ENCODE assay signal across 33 cellular contexts in genomic region chr1:162681127-162681435, GRCh38. TPM values are rescaled to one million over a fixed set of nuclear protein-coding genes. Genes with fewer than 3 reads are reported as not detected.
DNase-seq lines count a peak whose midpoint lies in the region; ATAC-seq, FAIRE-seq and TF ChIP-seq lines count a peak whose summit lies in the region.
"Had no signal": no experiment of that assay in that cellular context is flagged by ENCODE, and none has a peak within 500 bp of the region (broad histone marks: within the 10 kb centered on the region; RNA-seq: fewer than 3 reads in every experiment).

No MANE protein-coding gene starts in this region.

- TF ChIP-seq RAD21 in HepG2 (CRISPR knock-in tag; IDR thresholded peaks at IDR 0.05): no peak

- DNase-seq in left ventricle myocardium inferior (no peak), left cardiac atrium (no peak), HepG2 (ENCODE audit: low spot score) (peak; percentile 15), trophoblast cell (no peak), retina (no peak), endodermal cell (no peak)
- DNase-seq in activated CD4-positive, CD25-positive, alpha-beta regulatory T cell treated with anti-CD3 and anti-CD28 coated beads, Interleukin-2, amount 50 U/mL, for 72 hours: no peak
- no peak for DNase-seq in activated effector memory CD4-positive, alpha-beta T cell treated with Interleukin-2 at 50 U/mL for 16 hours
- DNase-seq: activated B cell treated with CpG ODN at 0.5 μM for 24 hours; activated CD8-positive, alpha-beta T cell treated with anti-CD3 and anti-CD28 coated beads, Interleukin-2, amount 10 ng/mL, durations not matched to agents 7 days and 5 days; activated naive CD4-positive, alpha-beta T cell; activated T-cell treated with anti-CD3 and anti-CD28 coated beads, Interleukin-2, amount 50 U/mL, for 24 hours; amygdala; C1 segment of cervical spinal cord; Calu3; caudate nucleus; dorsolateral prefrontal cortex; hypothalamus; Kasumi-1; naive thymus-derived CD8-positive, alpha-beta T cell; NCI-H1092; NCI-H2029; NCI-H345; NCI-H82; posterior cingulate gyrus; small intestine; stimulated activated CD4-positive, alpha-beta T cell treated with anti-CD3 and anti-CD28 coated beads, Interleukin-2, amount 100 ng/mL, for 24 hours; T1000; thyroid gland had no signal

- H3K27me3 Mint-ChIP-seq in endodermal cell (ENCODE audit: insufficient read depth): no peaks in the 10 kb centered on the region
- H3K27me3 Mint-ChIP-seq: activated B cell treated with CpG ODN at 0.5 μM for 24 hours; activated T-cell treated with anti-CD3 and anti-CD28 coated beads, Interleukin-2, amount 50 U/mL, for 24 hours; stimulated activated memory B cell treated with anti-CD40 and anti-IgM and Interleukin-4, amounts not matched to agents 10 μg/mL and 1 μg/mL and 100 μg/mL, for 72 hours had no signal

- BruUV-seq in HepG2 (replicated peaks; lab: Mats Ljungman, UMichigan): no TSS peak

- H3K4me1 ChIP-seq in left ventricle myocardium inferior (peaks cover 50% of the 10 kb centered on the region), HepG2 (ENCODE audit: insufficient read depth, low read length) (peaks cover 41% of the 10 kb centered on the region), trophoblast cell (ENCODE audit: control insufficient read depth in 1 of 2, insufficient read depth in 2 of 2, low read length in 2 of 2) (peaks cover 0 to 3% of the 10 kb centered on the region in 2 experiments), endodermal cell (ENCODE audit: control insufficient read depth, insufficient read depth, low read length) (no peaks in the 10 kb centered on the region)

- H3K9ac ChIP-seq in HepG2 (ENCODE audit: insufficient read depth, low read depth, low read length) (no peak overlapping the region), trophoblast cell (ENCODE audit: low read length) (no peak overlapping the region), endodermal cell (ENCODE audit: extremely low read depth, low read length, poor library complexity, severe bottlenecking) (no peak overlapping the region)

- no peak overlapping the region for H3K18ac ChIP-seq in trophoblast cell (ENCODE audit: low read length)

- H3K9me3 ChIP-seq in left ventricle myocardium inferior (replicated peaks) (peaks cover 9% of the 10 kb centered on the region), HepG2 (ENCODE audit: low read length) (no peaks in the 10 kb centered on the region), trophoblast cell (ENCODE audit: insufficient read depth, low read depth, low read length) (no peaks in the 10 kb centered on the region), endodermal cell (ENCODE audit: control insufficient read depth, low read length) (no peaks in the 10 kb centered on the region)
- H3K9me3 ChIP-seq: A549, thyroid gland had no signal

- H3K4ac ChIP-seq in trophoblast cell (ENCODE audit: low read depth, low read length): no peak overlapping the region

- H3K4me3 ChIP-seq in left ventricle myocardium inferior (no peak overlapping the region), HepG2 (replicated peaks in 1 of 3; ENCODE audit: insufficient read depth in 1 of 3, low read depth in 2 of 3, low read length in 3 of 3) (no peak overlapping the region), trophoblast cell (ENCODE audit: low read depth, low read length) (no peak overlapping the region), endodermal cell (ENCODE audit: low read length) (no peak overlapping the region)
- H3K4me3 ChIP-seq: A549, dorsolateral prefrontal cortex, thyroid gland had no signal

- H3K4me2 ChIP-seq in HepG2 (ENCODE audit: low read depth, low read length) (peak overlapping the region; percentile 56), trophoblast cell (ENCODE audit: low read length) (no peak overlapping the region)
- H3K4me2 ChIP-seq: A549 had no signal

- no peaks in the 10 kb centered on the region for H3K4me1 Mint-ChIP-seq in endodermal cell
- H3K4me1 Mint-ChIP-seq: activated B cell treated with CpG ODN at 0.5 μM for 24 hours; naive thymus-derived CD8-positive, alpha-beta T cell; stimulated activated memory B cell treated with anti-CD40 and anti-IgM and Interleukin-4, amounts not matched to agents 10 μg/mL and 1 μg/mL and 100 μg/mL, for 72 hours had no signal

- intact Hi-C loops in left ventricle myocardium inferior (cut with micrococcal nuclease): no loop called here
- intact Hi-C loops in left cardiac atrium (cut with DNase I): no loop called here
- intact Hi-C loops in HepG2 (cut with micrococcal nuclease; ENCODE audit: unreplicated experiment): no loop called here

- POLR2A ChIA-PET in HepG2 (lab: Yijun Ruan, JAX): interaction anchor here (1.0 kb wide), 1 partner anchor 16 kb away, joined by 4 read pairs; no protein-coding TSS in a partner anchor

- no peak overlapping the region for H3K23ac ChIP-seq in trophoblast cell (ENCODE audit: low read length)

- H3K79me2 ChIP-seq in HepG2 (ENCODE audit: insufficient read depth, low read length) (no peaks in the 10 kb centered on the region), trophoblast cell (ENCODE audit: control insufficient read depth, insufficient read depth, low read length, poor library complexity) (no peaks in the 10 kb centered on the region)

- H3K27ac ChIP-seq in left ventricle myocardium inferior (replicated peaks) (peak overlapping the region; percentile 70), HepG2 (ENCODE audit: extremely low read length, insufficient read depth, low read length) (peak overlapping the region; percentile 55), trophoblast cell (ENCODE audit: low read depth, low read length) (no peak overlapping the region), endodermal cell (ENCODE audit: low read depth, low read length) (no peak overlapping the region)
- H3K27ac ChIP-seq: A549 had no signal

- H4K20me1 ChIP-seq in HepG2 (ENCODE audit: insufficient read depth, low read length): no peaks in the 10 kb centered on the region

- in situ Hi-C loops in HepG2 (cut with HindIII; ENCODE audit: extremely low pct_ligation_motif_present, low pct_unique_long_range_greater_than_20kb): no loop called here

- TF ChIP-seq POLR2A in HepG2 (IDR thresholded peaks at IDR 0.05; ENCODE audit: insufficient read depth in 1 of 2, low read depth in 2 of 2, low read length in 2 of 2): no peak

- H3K9me3 Mint-ChIP-seq in endodermal cell: no peaks in the 10 kb centered on the region

- ATAC-seq in left cardiac atrium (no peak), HepG2 (peak; percentile 63)
- ATAC-seq: A549; activated CD8-positive, alpha-beta T cell treated with anti-CD3 and anti-CD28 coated beads, Interleukin-2, amount 10 ng/mL, durations not matched to agents 7 days and 5 days; naive thymus-derived CD8-positive, alpha-beta T cell; stimulated activated memory B cell treated with anti-CD40 and anti-IgM and Interleukin-4, amounts not matched to agents 10 μg/mL and 1 μg/mL and 100 μg/mL, for 72 hours had no signal

- no peak overlapping the region for H2BK12ac ChIP-seq in trophoblast cell (ENCODE audit: low read length)

- H2BK120ac ChIP-seq in trophoblast cell (ENCODE audit: insufficient read depth, low read length, poor library complexity): no peak overlapping the region

- H3K79me1 ChIP-seq in trophoblast cell (ENCODE audit: low read length): peaks cover 3% of the 10 kb centered on the region

- H3K27me3 ChIP-seq in left ventricle myocardium inferior (ENCODE audit: low read depth) (no peaks in the 10 kb centered on the region), HepG2 (ENCODE audit: control insufficient read depth in 1 of 2, insufficient read depth in 2 of 2, low read length in 2 of 2) (no peaks in the 10 kb centered on the region), trophoblast cell (ENCODE audit: insufficient read depth, low read length) (no peaks in the 10 kb centered on the region), endodermal cell (ENCODE audit: control insufficient read depth, insufficient read depth, low read length, poor library complexity, severe bottlenecking) (no peaks in the 10 kb centered on the region)
- H3K27me3 ChIP-seq: dorsolateral prefrontal cortex, thyroid gland had no signal

- TF ChIP-seq CTCF in left ventricle myocardium inferior (IDR thresholded peaks at IDR 0.05; ENCODE audit: borderline replicate concordance): no peak
- TF ChIP-seq CTCF in HepG2 (CRISPR knock-in tag; IDR thresholded peaks at IDR 0.05): no peak
- no peak for TF ChIP-seq CTCF in endodermal cell (conservative IDR thresholded peaks at IDR 0.05)

- H2BK5ac ChIP-seq in trophoblast cell (ENCODE audit: low read depth, low read length, poor library complexity): no peak overlapping the region

- no peak overlapping the region for H4K12ac ChIP-seq in trophoblast cell (ENCODE audit: low read depth, low read length)

- WGBS in HepG2 (ENCODE audit: low lambda C conversion rate): 4% methylated on average over 2 of the region's 2 CpGs
- WGBS in trophoblast cell (ENCODE audit: extremely low coverage, insufficient coverage, insufficient read length): no CpG with 5 or more reads among the region's 2 CpGs
- WGBS in endodermal cell (ENCODE audit: insufficient coverage in 1 of 2, insufficient read length in 1 of 2), 2 experiments: 89 to 100% methylated on average over 2 of the region's 2 CpGs

- CTCF ChIA-PET in HepG2 (lab: Yijun Ruan, JAX; ENCODE audit: low intra/inter-chr PET ratio, low total read pairs): no interaction called here

- no peak overlapping the region for H4K8ac ChIP-seq in trophoblast cell (ENCODE audit: low read depth, low read length)

- H3K27ac Mint-ChIP-seq in endodermal cell: no peak overlapping the region
- H3K27ac Mint-ChIP-seq: activated B cell treated with CpG ODN at 0.5 μM for 24 hours; activated CD8-positive, alpha-beta T cell treated with anti-CD3 and anti-CD28 coated beads, Interleukin-2, amount 10 ng/mL, durations not matched to agents 7 days and 5 days; activated T-cell treated with anti-CD3 and anti-CD28 coated beads, Interleukin-2, amount 50 U/mL, for 24 hours; naive thymus-derived CD8-positive, alpha-beta T cell; stimulated activated memory B cell treated with anti-CD40 and anti-IgM and Interleukin-4, amounts not matched to agents 10 μg/mL and 1 μg/mL and 100 μg/mL, for 72 hours had no signal

- no peak overlapping the region for H2AK5ac ChIP-seq in trophoblast cell (ENCODE audit: low read length)

- H3K36me3 ChIP-seq in left ventricle myocardium inferior (no peaks in the 10 kb centered on the region), HepG2 (replicated peaks in 1 of 2; ENCODE audit: control insufficient read depth in 1 of 2, insufficient read depth in 2 of 2, low read length in 2 of 2) (no peaks in the 10 kb centered on the region), trophoblast cell (ENCODE audit: control insufficient read depth in 1 of 2, insufficient read depth in 2 of 2, low read length in 2 of 2) (no peaks in the 10 kb centered on the region), endodermal cell (ENCODE audit: control insufficient read depth, insufficient read depth, low read length) (no peaks in the 10 kb centered on the region)
- H3K36me3 ChIP-seq: thyroid gland had no signal

- peak; percentile 64 for FAIRE-seq in HepG2 (lab: Jason Lieb, UNC)
- FAIRE-seq: A549, GM19239, HTR-8/SVneo, small intestine had no signal

- no peak overlapping the region for H3K14ac ChIP-seq in trophoblast cell (ENCODE audit: low read length)

- no peaks in the 10 kb centered on the region for H3K36me3 Mint-ChIP-seq in endodermal cell (ENCODE audit: low read depth)

- TF ChIP-seq EP300 in HepG2 (IDR thresholded peaks at IDR 0.05; ENCODE audit: low read depth in 2 of 2, low read length in 2 of 2) (peak in 1 of 2 experiments; percentile 52; a peak in 2 of 4 replicates), HepG2 (CRISPR knock-in tag; IDR thresholded peaks at IDR 0.05; ENCODE audit: borderline replicate concordance) (no peak)

- H3K4me3 Mint-ChIP-seq in endodermal cell: no peak overlapping the region
- H3K4me3 Mint-ChIP-seq: activated B cell treated with CpG ODN at 0.5 μM for 24 hours; activated CD8-positive, alpha-beta T cell treated with anti-CD3 and anti-CD28 coated beads, Interleukin-2, amount 10 ng/mL, durations not matched to agents 7 days and 5 days; activated T-cell treated with anti-CD3 and anti-CD28 coated beads, Interleukin-2, amount 50 U/mL, for 24 hours; naive thymus-derived CD8-positive, alpha-beta T cell; stimulated activated memory B cell treated with anti-CD40 and anti-IgM and Interleukin-4, amounts not matched to agents 10 μg/mL and 1 μg/mL and 100 μg/mL, for 72 hours had no signal

- no peak overlapping the region for H2AFZ ChIP-seq in HepG2 (ENCODE audit: low read length)
- no peak overlapping the region for H2AFZ ChIP-seq in trophoblast cell (ENCODE audit: insufficient read depth, low read length, poor library complexity)

- peak overlapping the region; percentile 4 for H4K91ac ChIP-seq in trophoblast cell (ENCODE audit: low read depth, low read length)

RNA-seq across cellular contexts. Expression of gene DDR2, which starts 48.8 kb away (rescaled TPM):
- 26.9 TPM for total RNA-seq in left ventricle myocardium inferior
- 10 to 100 TPM; 75.1 to 80.3 TPM for total RNA-seq in left cardiac atrium
- total RNA-seq in HepG2 (2016; rRNA removed; fragmentation: Illumina TruSeq; extraction: Trizol): 0.13 and 0.38 TPM in 2 replicates
- under 0.01 TPM in 1 of 2 replicates, not detected in the other for total RNA-seq in HepG2 (2016; cell fraction: cytosol; rRNA removed; fragmentation: Illumina TruSeq; extraction: Trizol; ENCODE audit: low read depth)
- total RNA-seq in HepG2 (2016; cell fraction: insoluble cytoplasmic fraction; rRNA removed; fragmentation: Illumina TruSeq; extraction: Trizol): 0.15 and 0.43 TPM in 2 replicates
- total RNA-seq in HepG2 (2016; cell fraction: membrane; rRNA removed; fragmentation: Illumina TruSeq; extraction: Trizol): 0.10 and 0.22 TPM in 2 replicates
- 1.3 and 2.1 TPM in 2 replicates for total RNA-seq in HepG2 (2016; cell fraction: nucleus; rRNA removed; fragmentation: Illumina TruSeq; extraction: Trizol)
- 0.30 and 0.36 TPM in 2 replicates for polyA plus RNA-seq in HepG2 (2011; rRNA removed)
- 0.15 and 0.18 TPM in 2 replicates for polyA plus RNA-seq in HepG2 (2011; cell fraction: cytosol; rRNA removed)
- polyA plus RNA-seq in HepG2 (2011; cell fraction: nucleus; rRNA removed): 0.84 and 1.3 TPM in 2 replicates
- polyA plus RNA-seq in HepG2 (2012): 0.23 and 0.40 TPM in 2 replicates
- 0.02 and 0.07 TPM in 2 replicates for polyA plus RNA-seq in HepG2 (2016; cell fraction: cytosol; fragmentation: Illumina TruSeq; extraction: Trizol; ENCODE audit: low read depth)
- 0.09 and 0.14 TPM in 2 replicates for polyA plus RNA-seq in HepG2 (2016; cell fraction: insoluble cytoplasmic fraction; fragmentation: Illumina TruSeq; extraction: Trizol; ENCODE audit: low read depth)
- polyA plus RNA-seq in HepG2 (2016; cell fraction: membrane; fragmentation: Illumina TruSeq; extraction: Trizol; ENCODE audit: low read depth): 0.02 TPM in 2 replicates
- 0.89 and 1.2 TPM in 2 replicates for polyA plus RNA-seq in HepG2 (2016; cell fraction: nucleus; fragmentation: Illumina TruSeq; extraction: Trizol; ENCODE audit: insufficient read depth, low read depth)
- 1.2 and 3.1 TPM in 2 replicates for polyA minus RNA-seq in HepG2 (2011; rRNA and poly(A)+ RNA removed; ENCODE audit: low replicate concordance)
- polyA minus RNA-seq in HepG2 (2011; cell fraction: cytosol; rRNA and poly(A)+ RNA removed): 0.59 TPM in 1 of 2 replicates, not detected in the other
- polyA minus RNA-seq in HepG2 (2011; cell fraction: nucleus; rRNA and poly(A)+ RNA removed): 1.5 and 2.5 TPM in 2 replicates
- 0.45 and 0.71 TPM in 2 replicates for polyA plus RNA-seq in trophoblast cell (2013)
- total RNA-seq in endodermal cell: under 1 TPM; 0.26 to 0.55 TPM
- polyA plus RNA-seq in endodermal cell (2013, experiment 1 of 2): 3.9 TPM
- polyA plus RNA-seq in endodermal cell (2013, experiment 2 of 2): 4.1 TPM

Comparison
In these comparisons a context has a peak if more than half of its experiments do, and no peak if none do; other contexts are left out.
1. H3K27ac ChIP-seq: peak in left ventricle myocardium inferior (single experiment) and HepG2 (single experiment); none in trophoblast cell (single experiment) and endodermal cell (single experiment).